In genomic region chr11:94279996-94280395, GRCh38 we compare ENCODE assay signal across 25 cellular contexts. TPM values are rescaled to one million over a fixed set of nuclear protein-coding genes. Genes with fewer than 3 reads are reported as not detected.
A peak's percentile ranks its signal among the peaks of the same experiment; 100 is the strongest.
DNase-seq lines count a peak whose midpoint lies in the region; ATAC-seq, FAIRE-seq and TF ChIP-seq lines count a peak whose summit lies in the region.
"Had no signal": no experiment of that assay in that cellular context is flagged by ENCODE, and none has a peak within 500 bp of the region (broad histone marks: within the 10 kb centered on the region; RNA-seq: fewer than 3 reads in every experiment).

No MANE protein-coding gene starts in this region.

- SMC1A ChIA-PET in GM12878 (lab: Charles Lee; ENCODE audit: uncharacterized antibody, unreplicated experiment) = interaction anchor here (0.7 to 1.6 kb wide), 6 partner anchors 8 to 325 kb away, joined by 3 to 5 read pairs (median 3); no protein-coding TSS in a partner anchor

- H4K20me1 ChIP-seq in GM12878 (ENCODE audit: control insufficient read depth, insufficient read depth) = no peaks in the 10 kb centered on the region
- H4K20me1 ChIP-seq: BLaER1 had no signal

- no peaks in the 10 kb centered on the region for H3K27me3 ChIP-seq in GM12878 (replicated peaks in 1 of 2; ENCODE audit: control insufficient read depth in 2 of 2, insufficient read depth in 2 of 2, low read length in 1 of 2)
- H3K27me3 ChIP-seq: BLaER1 had no signal

- no peak overlapping the region for H3K9ac ChIP-seq in GM12878 (ENCODE audit: control insufficient read depth, insufficient read depth, low read length)
- H3K9ac ChIP-seq: BLaER1 had no signal

- in situ Hi-C loops in GM12878 (cut with MboI) = no loop called here

- no peaks in the 10 kb centered on the region for H3K9me3 ChIP-seq in GM12878 (replicated peaks; ENCODE audit: control insufficient read depth, insufficient read depth, low read length)
- H3K9me3 ChIP-seq: BLaER1 had no signal

- H3K36me3 ChIP-seq in GM12878 (ENCODE audit: control insufficient read depth in 2 of 2, insufficient read depth in 2 of 2, low read length in 1 of 2) = no peaks in the 10 kb centered on the region
- H3K36me3 ChIP-seq: BLaER1 had no signal

- no peaks in the 10 kb centered on the region for H3K79me2 ChIP-seq in GM12878 (ENCODE audit: control insufficient read depth, insufficient read depth, low read length)

- intact Hi-C loops in GM12878 (cut with micrococcal nuclease; ENCODE audit: unreplicated experiment) = no loop called here

- ATAC-seq in GM21529 (IDR thresholded peaks at IDR 0.05; ENCODE audit: unreplicated experiment) (peak; percentile 58), HG03095 (IDR thresholded peaks at IDR 0.05; ENCODE audit: unreplicated experiment) (peak; percentile 68), GM12878 (peak; percentile 76)
- ATAC-seq: HCT116, HepG2 had no signal

- DNase-seq in GM12865 (ENCODE audit: low read depth) (peak; percentile 43), GM12878 (ENCODE audit: low read depth, low spot score) (peak; percentile 5), foreskin fibroblast (no peak), NCI-H524 treated with DMSO at 0.1 percent for 48 hours (lab: John Stamatoyannopoulos, UW) (no peak)
- DNase-seq in activated CD4-positive, alpha-beta T cell treated with anti-CD3 and anti-CD28 coated beads for 4 hours = no peak
- DNase-seq: 8988T; CD4-positive, alpha-beta memory T cell; DMS153; DMS79; GF-D8; GOT3; H7; HFFc6; Kasumi-1; KBM-7 had no signal

- TF ChIP-seq EP300 in GM12878 (IDR thresholded peaks at IDR 0.05; ENCODE audit: borderline replicate concordance in 1 of 2, control insufficient read depth in 1 of 2, low read depth in 2 of 2, low read length in 2 of 2) = peak in 1 of 2 experiments; percentile 25; a peak in 1 of 4 replicates

- H2AFZ ChIP-seq in GM12878 (ENCODE audit: control insufficient read depth, low read depth, low read length) = no peak overlapping the region

- 29% methylated on average over 3 of the region's 3 CpGs for WGBS in GM12878 (ENCODE audit: insufficient coverage, insufficient replicate concordance, low lambda C conversion rate, missing lambda C conversion rate)

- TF ChIP-seq POLR2A in GM12878 (IDR thresholded peaks at IDR 0.05; ENCODE audit: low read depth, low read length) = no peak

- RAD21 ChIA-PET in GM12878 (lab: Charles Lee; ENCODE audit: unreplicated experiment) = interaction anchor here (1.4 kb wide), 1 partner anchor 96 kb away, joined by 3 read pairs; no protein-coding TSS in a partner anchor

- FAIRE-seq in GM12878 (lab: Jason Lieb, UNC) = no peak
- FAIRE-seq: HepG2 had no signal

- H3K4me1 ChIP-seq in GM12878 (ENCODE audit: control insufficient read depth, insufficient read depth, low read length) = no peaks in the 10 kb centered on the region
- H3K4me1 ChIP-seq: BLaER1 had no signal

- no peak for TF ChIP-seq RAD21 in GM12878 (IDR thresholded peaks at IDR 0.05; ENCODE audit: insufficient read depth, low read depth, low read length)

- POLR2A ChIA-PET in GM12878 (lab: Charles Lee) = no interaction called here

- H3K4me2 ChIP-seq in GM12878 (ENCODE audit: control insufficient read depth, insufficient read depth) = no peak overlapping the region; the same call in 1 of the 2 replicates
- H3K4me2 ChIP-seq: BLaER1 had no signal

- CTCF ChIA-PET in GM12878 (lab: Yijun Ruan, JAX) = interaction anchor here (1.0 to 1.7 kb wide), 2 partner anchors 52 to 240 kb away, joined by 3 to 4 read pairs; no protein-coding TSS in a partner anchor

- no peak overlapping the region for H3K27ac ChIP-seq in GM12878 (ENCODE audit: control insufficient read depth, insufficient read depth)
- H3K27ac ChIP-seq: BLaER1 had no signal

- no peak overlapping the region for H3K4me3 ChIP-seq in GM12865 (ENCODE audit: low read depth, low read length)
- H3K4me3 ChIP-seq in GM12878 = no peak overlapping the region
- H3K4me3 ChIP-seq in foreskin fibroblast (ENCODE audit: low read depth in 1 of 2, low read length in 2 of 2) = no peak overlapping the region
- H3K4me3 ChIP-seq: BLaER1 had no signal

- TF ChIP-seq CTCF in GM12865 (IDR thresholded peaks at IDR 0.05; ENCODE audit: insufficient read depth, low read depth, low read length, missing control alignments) = no peak
- no peak for TF ChIP-seq CTCF in GM12878 (IDR thresholded peaks at IDR 0.05 in 2 of 3, conservative IDR thresholded peaks at IDR 0.05 in 1 of 3; ENCODE audit: control insufficient read depth in 2 of 3, extremely low read depth in 1 of 3, insufficient read depth in 1 of 3, low read depth in 3 of 3, low read length in 3 of 3)
- TF ChIP-seq CTCF in foreskin fibroblast (IDR thresholded peaks at IDR 0.05; ENCODE audit: low read depth, low read length) = no peak

- no TSS peak for BruUV-seq in GM12878 (replicated peaks; lab: Mats Ljungman, UMichigan)

TF ChIP-seq in GM12878, 131 proteins besides CTCF, POLR2A, EP300 and RAD21 (continues in another document):
- TF ChIP-seq MEF2A (IDR thresholded peaks at IDR 0.05; ENCODE audit: insufficient read depth, low read depth, low read length) = 0 out of 2 replicates have a peak, but pooled peaks have one; percentile 40
- TF ChIP-seq PAX5 (IDR thresholded peaks at IDR 0.05; ENCODE audit: borderline replicate concordance, low read depth, low read length) = no peak
- peak; percentile 53 for TF ChIP-seq TCF7 (IDR thresholded peaks at IDR 0.05; ENCODE audit: borderline replicate concordance)
- TF ChIP-seq RAD51 (IDR thresholded peaks at IDR 0.05) = no peak
- peak; percentile 58; the same call in 1 of the 2 replicates for TF ChIP-seq ATF2 (IDR thresholded peaks at IDR 0.05; ENCODE audit: low read length)
- no peak for TF ChIP-seq ZNF217 (IDR thresholded peaks at IDR 0.05)
- peak; percentile 62 to 63; a peak in 3 of 4 replicates for TF ChIP-seq IKZF2 (IDR thresholded peaks at IDR 0.05)
- TF ChIP-seq ZNF622 (IDR thresholded peaks at IDR 0.05) = no peak
- TF ChIP-seq NFIC (IDR thresholded peaks at IDR 0.05; ENCODE audit: low read depth, low read length) = peak; percentile 64; the same call in 1 of the 2 replicates
- no peak for TF ChIP-seq KAT2A (conservative IDR thresholded peaks at IDR 0.05; ENCODE audit: control insufficient read depth, low read depth, low read length)
- TF ChIP-seq CBFB (IDR thresholded peaks at IDR 0.05; ENCODE audit: low read depth) = no peak
- peak; percentile 20; the same call in 1 of the 2 replicates for TF ChIP-seq MTA2 (IDR thresholded peaks at IDR 0.05; ENCODE audit: low read depth)
- no peak for TF ChIP-seq IRF5 (IDR thresholded peaks at IDR 0.05; ENCODE audit: borderline replicate concordance)
- peak; percentile 67 for TF ChIP-seq RUNX3 (IDR thresholded peaks at IDR 0.05; ENCODE audit: low read length)
- TF ChIP-seq TAF1 (IDR thresholded peaks at IDR 0.05; ENCODE audit: borderline replicate concordance, low read depth, low read length) = no peak
- peak; percentile 9; the same call in 1 of the 2 replicates for TF ChIP-seq CREM (IDR thresholded peaks at IDR 0.05; ENCODE audit: low read depth)
- peak; percentile 45; the same call in 1 of the 2 replicates for TF ChIP-seq EED (IDR thresholded peaks at IDR 0.05; ENCODE audit: low read depth)
- no peak for TF ChIP-seq RFX5 (IDR thresholded peaks at IDR 0.05; ENCODE audit: low read depth, low read length)
- peak; percentile 73 for TF ChIP-seq ATF7 (IDR thresholded peaks at IDR 0.05; ENCODE audit: low read depth)

RNA-seq across cellular contexts. Expression of gene IZUMO1R, which starts 24.4 kb away (rescaled TPM):
- total RNA-seq in GM12878 (2013; cell fraction: nucleolus; rRNA removed) = not detected in 2 replicates
- total RNA-seq in GM12878 (2014; rRNA removed) (not detected in 2 replicates), GM12878 (2014; rRNA removed; fragmentation: Illumina TruSeq; extraction: Trizol) (not detected in 2 replicates), GM12878 (2021) (not detected in 2 replicates)
- not detected for polyA plus RNA-seq in GM12878 (2011; ENCODE audit: low read depth)
- polyA plus RNA-seq in GM12878 (2011; rRNA removed) (not detected in 2 replicates), GM12878 (2014; fragmentation: Illumina TruSeq; extraction: Trizol) (not detected in 2 replicates), GM12878 (2014; fragmentation: Nextera tagmentation; extraction: Ambion mirVana) (not detected), GM12878 (2014; rRNA removed) (not detected in 2 replicates), GM12878 (2016; fragmentation: Nextera tagmentation; extraction: Ambion mirVana) (not detected)
- polyA plus RNA-seq in GM12878 (2011; cell fraction: cytosol; rRNA removed) = not detected in 2 replicates
- polyA plus RNA-seq in GM12878 (2011; cell fraction: nucleus; rRNA removed) = not detected in 2 replicates
- not detected in 2 replicates for polyA plus RNA-seq in GM12878 (2012)
- not detected in 2 replicates for polyA minus RNA-seq in GM12878 (2011; rRNA and poly(A)+ RNA removed)
- polyA minus RNA-seq in GM12878 (2011; cell fraction: cytosol; rRNA and poly(A)+ RNA removed) = not detected in 2 replicates
- not detected in 2 replicates for polyA minus RNA-seq in GM12878 (2011; cell fraction: nucleus; rRNA and poly(A)+ RNA removed)
- total RNA-seq: A673; CD4-positive, alpha-beta memory T cell; Daoy; H7; HepG2 had no signal
- polyA plus RNA-seq: AG04450; CD14-positive monocyte; CD4-positive, alpha-beta memory T cell; HepG2; IgD-negative memory B cell had no signal

Comparison
In these comparisons a context has a peak if more than half of its experiments do, and no peak if none do; other contexts are left out.
1. DNase-seq: peak in GM12865 (single experiment) and GM12878 (single experiment); none in foreskin fibroblast (0 of 2), NCI-H524 treated with DMSO at 0.1 percent for 48 hours (single experiment) and activated CD4-positive, alpha-beta T cell treated with anti-CD3 and anti-CD28 coated beads for 4 hours (0 of 2).
2. Peak in every context shown above with its lines, with median percentiles within 50 percentile points of each other: ATAC-seq.